Comparison of ENCODE assay signal across 21 cellular contexts in the genomic region with DNA sequence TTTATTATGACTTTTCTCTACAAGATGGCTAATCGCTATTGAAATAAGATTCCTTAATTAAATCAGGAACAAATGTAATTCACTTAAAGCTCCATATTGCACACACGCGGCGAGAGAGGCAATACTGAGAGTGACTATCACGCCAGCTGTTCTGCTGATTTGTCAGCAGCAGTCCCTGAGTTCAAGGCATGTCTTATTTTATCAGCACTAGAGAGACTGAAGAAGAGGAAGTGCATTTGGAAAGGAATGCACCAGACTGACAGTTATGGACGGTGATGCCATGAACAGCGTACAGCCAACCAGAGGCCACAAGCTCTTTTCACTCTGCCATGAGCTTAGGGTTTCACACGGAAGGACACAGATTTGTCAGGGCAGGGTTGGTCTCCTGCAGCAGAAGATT.
"Had no signal": no experiment of that assay in that cellular context is flagged by ENCODE, and none has a peak within 500 bp of the region (broad histone marks: within the 10 kb centered on the region; RNA-seq: fewer than 3 reads in every experiment).

No MANE protein-coding gene starts in this region.

- H3K4me1 ChIP-seq: prostate gland, spleen had no signal

- H3K27me3 ChIP-seq: cardiac muscle cell had no signal

- H3K4me3 ChIP-seq: cardiac muscle cell, hepatocyte, left ventricle myocardium inferior, prostate gland, spleen had no signal

- FAIRE-seq: frontal cortex had no signal

- H3K9me3 ChIP-seq: left ventricle myocardium inferior, prostate gland, spleen had no signal

- ATAC-seq: activated CD4-positive, CD25-positive, alpha-beta regulatory T cell treated with anti-CD3 and anti-CD28 coated beads, Interleukin-2, amount 50 U/mL, for 24 hours had no signal

- H3K36me3 ChIP-seq: cardiac muscle cell, left ventricle myocardium inferior, prostate gland, spleen had no signal

- H3K27ac ChIP-seq: cardiac muscle cell, hepatocyte, left ventricle myocardium inferior, prostate gland, spleen, VCaP had no signal

- DNase-seq: activated CD4-positive, alpha-beta memory T cell treated with anti-CD3 and anti-CD28 coated beads, Interleukin-2, amount 10 ng/mL, durations not matched to agents 7 days and 5 days; activated CD4-positive, alpha-beta T cell treated with anti-CD3 and anti-CD28 coated beads, Interleukin-2, amount 10 ng/mL, durations not matched to agents 24 days and 14 days; activated effector memory CD4-positive, alpha-beta T cell treated with anti-CD3 and anti-CD28 coated beads, Interleukin-2, amount 50 U/mL, for 16 hours; activated naive CD4-positive, alpha-beta T cell treated with anti-CD3 and anti-CD28 coated beads, Interleukin-2, amount 10 ng/mL, durations not matched to agents 7 days and 5 days; dermis blood vessel endothelial cell; effector CD8-positive, alpha-beta T cell; glutamatergic neuron; immature natural killer cell; left ventricle myocardium inferior; mammary epithelial cell; midbrain; spleen; stimulated activated CD4-positive, alpha-beta T cell treated with anti-CD3 and anti-CD28 coated beads, Interleukin-4, amount 100 ng/mL, for 1 hour; stimulated activated naive CD4-positive, alpha-beta T cell treated with Interleukin-2 at 50 U/mL for 16 hours; T1000 had no signal
